ENCODE assay signal across 11 cellular contexts in genomic region chr5:52789378-52789777, GRCh38. TPM values are rescaled to one million over a fixed set of nuclear protein-coding genes. Genes with fewer than 3 reads are reported as not detected.
DNase-seq lines count a peak whose midpoint lies in the region; FAIRE-seq and TF ChIP-seq lines count a peak whose summit lies in the region.
"Had no signal": no experiment of that assay in that cellular context is flagged by ENCODE, and none has a peak within 500 bp of the region (broad histone marks: within the 10 kb centered on the region; RNA-seq: fewer than 3 reads in every experiment).

No MANE protein-coding gene starts in this region.

- no peak overlapping the region for H2BK15ac ChIP-seq in mesendoderm (replicated peaks; ENCODE audit: low read depth)

- DNase-seq in GM23248 (no peak), smooth muscle cell (lab: John Stamatoyannopoulos, UW; ENCODE audit: unreplicated experiment) (no peak), Kasumi-1 (lab: John Stamatoyannopoulos, UW) (no peak), mesendoderm (no peak), foreskin melanocyte (no peak)
- DNase-seq in stimulated activated CD4-positive, alpha-beta T cell treated with anti-CD3 and anti-CD28 coated beads, Interleukin-15, amount 100 ng/mL, for 24 hours = no peak
- DNase-seq: activated naive CD4-positive, alpha-beta T cell; NCI-H1694 had no signal

- H2AK5ac ChIP-seq in mesendoderm (ENCODE audit: low read length) = no peak overlapping the region

- no peaks in the 10 kb centered on the region for H3K36me3 ChIP-seq in GM23248 (ENCODE audit: low read depth)
- H3K36me3 ChIP-seq in smooth muscle cell (ENCODE audit: low read depth) = no peaks in the 10 kb centered on the region
- H3K36me3 ChIP-seq in mesendoderm (ENCODE audit: control insufficient read depth, insufficient read depth, low read length) = no peaks in the 10 kb centered on the region
- H3K36me3 ChIP-seq: neutrophil had no signal

- no peak overlapping the region for H2BK5ac ChIP-seq in mesendoderm (ENCODE audit: low read length)

- in situ Hi-C loops in GM23248 (cut with MboI) = loop anchor here (25.0 kb wide), 1 partner anchor 123 kb away; no protein-coding TSS in a partner anchor

- no peak overlapping the region for H3K23ac ChIP-seq in mesendoderm (ENCODE audit: low read length)

- no peaks in the 10 kb centered on the region for H3K79me1 ChIP-seq in mesendoderm (ENCODE audit: low read length)

- TF ChIP-seq CTCF in VCaP (conservative IDR thresholded peaks at IDR 0.05) (no peak), smooth muscle cell (IDR thresholded peaks at IDR 0.05; ENCODE audit: borderline replicate concordance, insufficient read depth, poor library complexity, severe bottlenecking) (no peak)

- H3K9me3 ChIP-seq in GM23248 (ENCODE audit: low read depth) (no peaks in the 10 kb centered on the region), smooth muscle cell (replicated peaks; ENCODE audit: low read depth) (no peaks in the 10 kb centered on the region)
- H3K9me3 ChIP-seq: neutrophil had no signal

- H3K4ac ChIP-seq in mesendoderm (ENCODE audit: low read depth, low read length) = no peak overlapping the region

- H3K18ac ChIP-seq in mesendoderm (ENCODE audit: low read length) = no peak overlapping the region

- peak overlapping the region; percentile 85 for H3K4me3 ChIP-seq in GM23248
- peak overlapping the region; percentile 76 for H3K4me3 ChIP-seq in smooth muscle cell
- no peak overlapping the region for H3K4me3 ChIP-seq in mesendoderm (ENCODE audit: low read length)

- H3K4me2 ChIP-seq in GM23248 (ENCODE audit: unreplicated experiment) = peak overlapping the region; percentile 79
- peak overlapping the region; percentile 85 for H3K4me2 ChIP-seq in smooth muscle cell
- no peak overlapping the region for H3K4me2 ChIP-seq in mesendoderm (ENCODE audit: low read length)

- H2AFZ ChIP-seq in GM23248 = no peak overlapping the region
- H2AFZ ChIP-seq in smooth muscle cell (ENCODE audit: low read depth) = no peak overlapping the region

- no peaks in the 10 kb centered on the region for H3K9me2 ChIP-seq in GM23248 (ENCODE audit: insufficient read depth)

- H2BK120ac ChIP-seq in mesendoderm (ENCODE audit: low read depth, low read length) = no peak overlapping the region

- 55 to 62% methylated on average over 1 of the region's 1 CpG for WGBS in GM23248 (ENCODE audit: low coverage in 1 of 2, low lambda C conversion rate in 2 of 2, missing lambda C conversion rate in 2 of 2), 2 experiments
- 11% methylated on average over 1 of the region's 1 CpG for WGBS in smooth muscle cell (ENCODE audit: low lambda C conversion rate)
- no CpG with 5 or more reads among the region's 1 CpG for WGBS in mesendoderm (ENCODE audit: extremely low coverage, insufficient coverage, low lambda C conversion rate)

- no peaks in the 10 kb centered on the region for H4K20me1 ChIP-seq in GM23248 (ENCODE audit: insufficient read depth)
- peaks cover 7% of the 10 kb centered on the region for H4K20me1 ChIP-seq in smooth muscle cell (ENCODE audit: low read depth)

- FAIRE-seq in islet of Langerhans (lab: Jason Lieb, UNC) = peak; percentile 72

- H4K5ac ChIP-seq in mesendoderm (ENCODE audit: low read length) = no peak overlapping the region

- H3F3A ChIP-seq in GM23248 (ENCODE audit: insufficient read depth) = peaks cover 19% of the 10 kb centered on the region
- H3F3A ChIP-seq in smooth muscle cell (ENCODE audit: low read depth) = peaks cover 17% of the 10 kb centered on the region

- no peaks in the 10 kb centered on the region for H3K27me3 ChIP-seq in GM23248 (replicated peaks; ENCODE audit: insufficient read depth)
- H3K27me3 ChIP-seq in smooth muscle cell (ENCODE audit: low read depth) = no peaks in the 10 kb centered on the region
- H3K27me3 ChIP-seq in mesendoderm (ENCODE audit: insufficient read depth, low read length, poor library complexity) = no peaks in the 10 kb centered on the region

- H3K79me2 ChIP-seq in GM23248 (ENCODE audit: insufficient read depth) (peaks cover 45% of the 10 kb centered on the region), smooth muscle cell (ENCODE audit: low read depth) (peaks cover 64% of the 10 kb centered on the region), mesendoderm (ENCODE audit: control insufficient read depth, insufficient read depth, low read length) (no peaks in the 10 kb centered on the region)

- H3K56ac ChIP-seq in mesendoderm (ENCODE audit: low read length) = no peak overlapping the region

- H3K27ac ChIP-seq in GM23248 (no peak overlapping the region), VCaP (peak overlapping the region; percentile 76; the same call in 1 of the 2 replicates), smooth muscle cell (ENCODE audit: low read depth) (peak overlapping the region; percentile 90), mesendoderm (ENCODE audit: low read depth, low read length) (no peak overlapping the region)
- H3K27ac ChIP-seq: neutrophil had no signal

- no peak overlapping the region for H4K8ac ChIP-seq in mesendoderm (ENCODE audit: low read depth, low read length)

- H3K4me1 ChIP-seq in GM23248 (ENCODE audit: insufficient read depth) (peaks cover 14% of the 10 kb centered on the region), smooth muscle cell (ENCODE audit: low read depth) (peaks cover 19% of the 10 kb centered on the region), mesendoderm (ENCODE audit: control insufficient read depth, low read depth, low read length) (peaks cover 1% of the 10 kb centered on the region)

- H3K9ac ChIP-seq in GM23248 (no peak overlapping the region), smooth muscle cell (ENCODE audit: low read depth) (peak overlapping the region; percentile 79), mesendoderm (ENCODE audit: low read length) (no peak overlapping the region)

RNA-seq across cellular contexts. Expression of gene ITGA1, which starts 1.7 kb away (rescaled TPM):
- 18.4 and 18.6 TPM in 2 replicates for total RNA-seq in GM23248 (2014; rRNA removed; shearing (Covaris generic))
- polyA plus RNA-seq in GM23248 (2016; fragmentation: Nextera tagmentation; extraction: Ambion mirVana) (8.1 and 8.9 TPM in 2 replicates), smooth muscle cell (62.6 and 85.2 TPM in 2 replicates)
- total RNA-seq in smooth muscle cell = 202 and 250 TPM in 2 replicates
- polyA plus RNA-seq in mesendoderm (2013, experiment 1 of 2) = 3.5 TPM
- 4.2 TPM for polyA plus RNA-seq in mesendoderm (2013, experiment 2 of 2)

RNA-seq across cellular contexts. Expression of gene PELO, which starts 1.7 kb away (rescaled TPM):
- total RNA-seq in GM23248 (2014; rRNA removed; shearing (Covaris generic)) = 20.4 and 24.4 TPM in 2 replicates
- polyA plus RNA-seq in GM23248 (2016; fragmentation: Nextera tagmentation; extraction: Ambion mirVana) (25.0 and 25.2 TPM in 2 replicates), smooth muscle cell (66.1 and 88.2 TPM in 2 replicates)
- total RNA-seq in smooth muscle cell = 37.0 and 41.3 TPM in 2 replicates
- polyA plus RNA-seq in mesendoderm (2013, experiment 1 of 2) = 13.0 TPM
- polyA plus RNA-seq in mesendoderm (2013, experiment 2 of 2) = 13.1 TPM

Comparison
In these comparisons a context has a peak if more than half of its experiments do, and no peak if none do; other contexts are left out.
1. H3K27ac ChIP-seq: peak in VCaP (single experiment) and smooth muscle cell (single experiment); none in GM23248 (single experiment) and mesendoderm (single experiment).
2. RNA of gene ITGA1, which starts 1.7 kb away (total RNA-seq): 202 to 250 TPM in smooth muscle cell; 18.4 to 18.6 TPM in GM23248; every median in the first group is over 10 times any median in the second.